ENCODE assay signal across 35 cellular contexts in the genomic region with DNA sequence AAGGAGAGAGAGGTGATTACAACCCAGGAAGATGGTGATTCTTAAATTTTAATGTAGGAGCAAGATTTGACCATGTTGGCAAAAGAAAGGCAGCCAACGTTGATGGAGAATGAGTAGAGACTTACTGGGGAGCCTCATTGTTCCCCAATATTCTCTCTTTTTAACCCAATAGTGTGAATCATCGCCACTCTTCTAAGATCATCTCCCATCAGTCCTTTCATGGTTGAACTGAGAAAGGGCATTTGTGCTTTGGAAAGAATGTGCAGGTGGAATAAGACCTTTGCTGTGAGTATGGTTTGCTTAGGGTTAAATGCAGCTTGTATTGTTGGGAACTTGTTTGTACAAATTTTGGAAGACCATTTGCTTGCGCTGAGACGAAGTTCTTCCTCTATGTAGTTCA.
"Had no signal": no experiment of that assay in that cellular context is flagged by ENCODE, and none has a peak within 500 bp of the region (broad histone marks: within the 10 kb centered on the region; RNA-seq: fewer than 3 reads in every experiment).

No MANE protein-coding gene starts in this region.

- H3K9ac ChIP-seq: KMS-11 had no signal

- H3K27ac ChIP-seq: KMS-11 had no signal

- H3K4me3 ChIP-seq: MG63 had no signal

- H3K27me3 ChIP-seq: MG63 had no signal

- H3K9me3 ChIP-seq: MG63 had no signal

- H3K4me2 ChIP-seq: KMS-11 had no signal

- DNase-seq: Karpas-422, Kasumi-1, KBM-7, KG1, MG63, MM.1S, MV-4-11, NCI-H1092, NCI-H1092 treated with DMSO at 0.1 percent for 48 hours, NCI-H1105, NCI-H1105 treated with DMSO at 0.1 percent for 48 hours, NCI-H1417, NCI-H1417 treated with DMSO at 0.1 percent for 48 hours, NCI-H1436, NCI-H1436 treated with DMSO at 0.1 percent for 48 hours, NCI-H146, NCI-H1694, NCI-H1694 treated with DMSO at 0.1 percent for 48 hours, NCI-H187, NCI-H187 treated with DMSO at 0.1 percent for 48 hours, NCI-H1930, NCI-H2029, NCI-H2029 treated with DMSO at 0.1 percent for 48 hours, NCI-H2081, NCI-H2081 treated with DMSO at 0.1 percent for 48 hours, NCI-H2107, NCI-H2171, NCI-H2171 treated with DMSO at 0.1 percent for 48 hours, NCI-H2227 treated with DMSO at 0.1 percent for 48 hours, NCI-H226, NCI-H345, NCI-H446, NCI-H446 treated with DMSO at 0.1 percent for 48 hours, NCI-H510A had no signal

- H3K36me3 ChIP-seq: MG63 had no signal
